In genomic region chr12:6725350-6725749, GRCh38 we compare ENCODE assay signal across 1 cellular context.
TF ChIP-seq lines count a peak whose summit lies in the region.

No MANE protein-coding gene starts in this region.

TF ChIP-seq in GM12878, 131 proteins besides CTCF, POLR2A, EP300 and RAD21:
- TF ChIP-seq ZZZ3 (IDR thresholded peaks at IDR 0.05; ENCODE audit: control insufficient read depth, insufficient read length, low read depth): no peak
- no peak for TF ChIP-seq NFXL1 (IDR thresholded peaks at IDR 0.05; ENCODE audit: borderline replicate concordance)
- no peak for TF ChIP-seq ZNF217 (IDR thresholded peaks at IDR 0.05)
- TF ChIP-seq REST (IDR thresholded peaks at IDR 0.05; ENCODE audit: low read depth, low read length): no peak
- TF ChIP-seq TCF12 (IDR thresholded peaks at IDR 0.05; ENCODE audit: low read depth, low read length): no peak
